In genomic region chr15:60761505-60761845, GRCh38 we compare ENCODE assay signal across 18 cellular contexts.
DNase-seq lines count a peak whose midpoint lies in the region; ATAC-seq and TF ChIP-seq lines count a peak whose summit lies in the region.
"Had no signal": no experiment of that assay in that cellular context is flagged by ENCODE, and none has a peak within 500 bp of the region (broad histone marks: within the 10 kb centered on the region; RNA-seq: fewer than 3 reads in every experiment).

No MANE protein-coding gene starts in this region.

- H3K9me3 ChIP-seq in RWPE2 (ENCODE audit: severe bottlenecking) (no peaks in the 10 kb centered on the region), esophagus squamous epithelium (no peaks in the 10 kb centered on the region)

- ATAC-seq in RWPE2 (ENCODE audit: low read depth) = peak; percentile 31; the same call in 1 of the 3 replicates
- no peak for ATAC-seq in left ventricle myocardium superior

- peaks cover 10% of the 10 kb centered on the region for H3K4me1 ChIP-seq in RWPE2 (ENCODE audit: insufficient read depth, poor library complexity, severe bottlenecking)
- peaks cover 4 to 50% (median 6%) of the 10 kb centered on the region in 3 donors for H3K4me1 ChIP-seq in esophagus squamous epithelium

- no peaks in the 10 kb centered on the region for H3K9me3 Mint-ChIP-seq in activated T-cell treated with anti-CD3 and anti-CD28 coated beads, Interleukin-2, amount 50 U/mL, for 24 hours
- H3K9me3 Mint-ChIP-seq: H9 had no signal

- H3K27ac Mint-ChIP-seq in activated T-cell treated with anti-CD3 and anti-CD28 coated beads, Interleukin-2, amount 50 U/mL, for 24 hours = peak overlapping the region; percentile 69
- H3K27ac Mint-ChIP-seq: H9 had no signal

- H3K36me3 Mint-ChIP-seq in activated T-cell treated with anti-CD3 and anti-CD28 coated beads, Interleukin-2, amount 50 U/mL, for 24 hours (ENCODE audit: low read depth) = no peaks in the 10 kb centered on the region

- H3K27ac ChIP-seq in RWPE2 (ENCODE audit: poor library complexity, severe bottlenecking) (no peak overlapping the region), esophagus squamous epithelium (peak overlapping the region in 1 of 4 donors; percentile 23)
- H3K27ac ChIP-seq: C4-2B had no signal

- H3K27me3 Mint-ChIP-seq in activated T-cell treated with anti-CD3 and anti-CD28 coated beads, Interleukin-2, amount 50 U/mL, for 24 hours = no peaks in the 10 kb centered on the region

- DNase-seq in activated T-cell treated with anti-CD3 and anti-CD28 coated beads, Interleukin-2, amount 50 U/mL, for 24 hours = no peak
- DNase-seq in activated T-cell treated with anti-CD3 and anti-CD28 coated beads for 4 hours (no peak), DMS53 treated with DMSO at 0.1 percent for 48 hours (lab: John Stamatoyannopoulos, UW; ENCODE audit: unreplicated experiment) (peak; percentile 18), RWPE2 (ENCODE audit: low spot score) (no peak), renal cortical epithelial cell (ENCODE audit: low read depth) (peak; percentile 15), esophagus squamous epithelium (lab: John Stamatoyannopoulos, UW) (no peak), left ventricle myocardium superior (no peak), NCI-H187 treated with DMSO at 0.1 percent for 48 hours (lab: John Stamatoyannopoulos, UW) (no peak)
- DNase-seq: DMS 273 treated with DMSO at 0.1 percent for 48 hours; H9; MV-4-11; NCI-H1930; NCI-H2171; NCI-H446; NCI-H69; NK-92 treated with Interleukin-12 subunit alpha and Interleukin-12 subunit beta, amount 100 ng/mL, for 24 hours; SIG-M5 had no signal

- H3K36me3 ChIP-seq in RWPE2 (ENCODE audit: low read depth) (no peaks in the 10 kb centered on the region), esophagus squamous epithelium (no peaks in the 10 kb centered on the region)

- no peak overlapping the region for H3K4me3 ChIP-seq in RWPE2 (ENCODE audit: severe bottlenecking)
- no peak overlapping the region for H3K4me3 ChIP-seq in esophagus squamous epithelium

- no peak for TF ChIP-seq POLR2A in esophagus squamous epithelium (IDR thresholded peaks at IDR 0.05)

- intact Hi-C loops in esophagus squamous epithelium (cut with DNase I) = no loop called here
- intact Hi-C loops in left ventricle myocardium superior (cut with micrococcal nuclease) = no loop called here

- no peak overlapping the region for H3K4me3 Mint-ChIP-seq in activated T-cell treated with anti-CD3 and anti-CD28 coated beads, Interleukin-2, amount 50 U/mL, for 24 hours
- H3K4me3 Mint-ChIP-seq: H9 had no signal

- H3K27me3 ChIP-seq in RWPE2 (ENCODE audit: insufficient read depth, poor library complexity, severe bottlenecking) (peaks cover 3% of the 10 kb centered on the region), esophagus squamous epithelium (peaks cover 0 to 5% (median 0%) of the 10 kb centered on the region in 4 donors)

- peaks cover 44% of the 10 kb centered on the region for H3K4me1 Mint-ChIP-seq in activated T-cell treated with anti-CD3 and anti-CD28 coated beads, Interleukin-2, amount 50 U/mL, for 24 hours (ENCODE audit: low read depth)

- 9 to 20% methylated on average over 1 of the region's 1 CpG for WGBS in esophagus squamous epithelium, 2 donors

- TF ChIP-seq CTCF in RWPE2 (IDR thresholded peaks at IDR 0.05; ENCODE audit: poor library complexity, severe bottlenecking) = no peak
- no peak for TF ChIP-seq CTCF in esophagus squamous epithelium (IDR thresholded peaks at IDR 0.05)

Comparison
In these comparisons a context has a peak if more than half of its experiments do, and no peak if none do; other contexts are left out.
1. DNase-seq: peak in DMS53 treated with DMSO at 0.1 percent for 48 hours (single experiment) and renal cortical epithelial cell (single experiment); none in activated T-cell treated with anti-CD3 and anti-CD28 coated beads, Interleukin-2, amount 50 U/mL, for 24 hours (single experiment), activated T-cell treated with anti-CD3 and anti-CD28 coated beads for 4 hours (single experiment), RWPE2 (single experiment), esophagus squamous epithelium (single experiment), left ventricle myocardium superior (single experiment) and NCI-H187 treated with DMSO at 0.1 percent for 48 hours (single experiment).